In genomic region chr1:38872401-38873026, GRCh38 we compare ENCODE assay signal across 8 cellular contexts. TPM values are rescaled to one million over a fixed set of nuclear protein-coding genes. Genes with fewer than 3 reads are reported as not detected.
A peak's percentile ranks its signal among the peaks of the same experiment; 100 is the strongest.
DNase-seq lines count a peak whose midpoint lies in the region; ATAC-seq, FAIRE-seq and TF ChIP-seq lines count a peak whose summit lies in the region.

No MANE protein-coding gene starts in this region.

- 2 to 3% methylated on average over 24 to 25 of the region's 25 CpGs for WGBS in pancreas, 2 donors

- peak overlapping the region; percentile 93 for H3K4me3 ChIP-seq in fibroblast of villous mesenchyme (ENCODE audit: low read depth, low read length)
- peak overlapping the region; percentile 60 to 89 (median 88) for H3K4me3 ChIP-seq in pancreas

- peak overlapping the region in 2 of 4 donors; percentile 40 to 42 for H3K27ac ChIP-seq in pancreas

- H3K27me3 ChIP-seq in pancreas = no peaks in the 10 kb centered on the region

- DNase-seq in ELR (ENCODE audit: low read depth) (peak; percentile 54), Kasumi-1 (lab: John Stamatoyannopoulos, UW) (peak; percentile 10 to 34), activated T-helper 1 cell treated with Interleukin-2 at 50 U/mL for 16 hours (ENCODE audit: low read depth) (peak; percentile 9), fibroblast of villous mesenchyme (ENCODE audit: low read depth) (peak; percentile 37), pancreas (no peak), D341Med (ENCODE audit: low spot score) (no peak)

- peaks cover 0 to 12% (median 4%) of the 10 kb centered on the region in 3 donors for H3K4me1 ChIP-seq in pancreas

- TF ChIP-seq CTCF in fibroblast of villous mesenchyme (IDR thresholded peaks at IDR 0.05; ENCODE audit: insufficient read depth, low read depth, low read length) (no peak), pancreas (IDR thresholded peaks at IDR 0.05) (no peak)

- FAIRE-seq in pancreas (lab: Jason Lieb, UNC) = no peak

- intact Hi-C loops in pancreas (cut with DNase I) = no loop called here

- no peaks in the 10 kb centered on the region for H3K36me3 ChIP-seq in pancreas

- peak; percentile 29 for ATAC-seq in GM21737 (IDR thresholded peaks at IDR 0.05; ENCODE audit: unreplicated experiment)
- peak; percentile 14 to 47 (median 34) for ATAC-seq in pancreas
- no peak for ATAC-seq in GM18519 (IDR thresholded peaks at IDR 0.05; ENCODE audit: low FRiP score, unreplicated experiment)

- no peaks in the 10 kb centered on the region for H3K9me3 ChIP-seq in pancreas

RNA-seq across cellular contexts. Expression of gene MYCBP, which starts 0.6 kb away (rescaled TPM):
- total RNA-seq in fibroblast of villous mesenchyme (6.1 and 11.2 TPM in 2 replicates), pancreas (10 to 100 TPM in 4 of 6 donors, 1 to 10 TPM in 2; 6.1 to 16.1 (median 10.9) TPM)
- polyA plus RNA-seq in pancreas = 1 to 10 TPM; 6.8 to 8.7 TPM

RNA-seq across cellular contexts. Expression of gene GJA9, which starts 8.9 kb away (rescaled TPM):
- total RNA-seq in fibroblast of villous mesenchyme (not detected in 2 replicates), pancreas (not detected)
- polyA plus RNA-seq in pancreas = not detected

RNA-seq across cellular contexts. Expression of gene RRAGC, which starts 12.9 kb away (rescaled TPM):
- total RNA-seq in fibroblast of villous mesenchyme = 21.2 and 25.1 TPM in 2 replicates
- 10 to 100 TPM in 1 of 6 donors, 1 to 10 TPM in 5; 6.7 to 13.5 (median 8.2) TPM for total RNA-seq in pancreas
- 1 to 10 TPM; 4.3 to 8.5 TPM for polyA plus RNA-seq in pancreas

Comparison
In these comparisons a context has a peak if more than half of its experiments do, and no peak if none do; other contexts are left out.
1. DNase-seq: peak in ELR (single experiment), Kasumi-1 (2 of 2), activated T-helper 1 cell treated with Interleukin-2 at 50 U/mL for 16 hours (single experiment) and fibroblast of villous mesenchyme (single experiment); none in pancreas (0 of 6) and D341Med (single experiment).